In the genomic region with DNA sequence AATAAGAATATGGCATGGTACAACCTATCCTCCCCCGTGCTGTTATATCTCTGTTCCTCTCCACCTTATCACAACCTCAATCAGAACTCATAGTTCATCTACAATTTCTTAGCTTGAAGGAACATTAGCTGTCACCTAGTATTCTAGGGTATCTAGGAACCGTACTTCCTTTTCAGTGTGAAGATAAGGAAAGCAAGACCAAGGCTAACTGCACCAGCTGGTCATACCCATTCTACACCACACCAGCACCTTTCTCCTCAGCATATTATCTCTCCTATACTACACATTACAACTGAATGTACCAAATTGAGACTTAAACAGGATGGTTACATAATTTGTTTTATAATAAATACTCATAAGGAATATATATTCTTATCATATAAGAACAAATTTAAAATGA, we compare ENCODE assay signal across 26 cellular contexts.
"Had no signal": no experiment of that assay in that cellular context is flagged by ENCODE, and none has a peak within 500 bp of the region (broad histone marks: within the 10 kb centered on the region; RNA-seq: fewer than 3 reads in every experiment).

No MANE protein-coding gene starts in this region.

- H3K27ac Mint-ChIP-seq: activated CD4-positive, alpha-beta memory T cell treated with anti-CD3 and anti-CD28 coated beads for 36 hours; activated CD4-positive, alpha-beta T cell treated with anti-CD3 and anti-CD28 coated beads, Interleukin-2, amount 10 ng/mL, durations not matched to agents 24 days and 14 days; activated naive CD4-positive, alpha-beta T cell treated with anti-CD3 and anti-CD28 coated beads for 36 hours; activated naive CD8-positive, alpha-beta T cell treated with anti-CD3 and anti-CD28 coated beads for 36 hours; activated T-helper 1 cell treated with anti-CD3 and anti-CD28 coated beads, Interleukin-12 subunit alpha, Interleukin-12 subunit beta, Interleukin-2, Interleukin-4 antibody, amounts not matched to agents 30 ng/mL and 10 ng/mL and 1 ng/mL, durations not matched to agents 14 hours and 24 hours and 36 hours had no signal

- H3K36me3 Mint-ChIP-seq: activated CD4-positive, alpha-beta memory T cell treated with anti-CD3 and anti-CD28 coated beads for 36 hours had no signal

- H3K9me3 Mint-ChIP-seq: activated CD4-positive, alpha-beta memory T cell treated with anti-CD3 and anti-CD28 coated beads for 36 hours; activated CD4-positive, alpha-beta T cell treated with anti-CD3 and anti-CD28 coated beads, Interleukin-2, amount 10 ng/mL, durations not matched to agents 24 days and 14 days; activated naive CD4-positive, alpha-beta T cell treated with anti-CD3 and anti-CD28 coated beads for 36 hours; activated naive CD8-positive, alpha-beta T cell treated with anti-CD3 and anti-CD28 coated beads for 36 hours; activated T-helper 1 cell treated with anti-CD3 and anti-CD28 coated beads, Interleukin-12 subunit alpha, Interleukin-12 subunit beta, Interleukin-2, Interleukin-4 antibody, amounts not matched to agents 30 ng/mL and 10 ng/mL and 1 ng/mL, durations not matched to agents 14 hours and 24 hours and 36 hours; brain; effector memory CD8-positive, alpha-beta T cell; naive thymus-derived CD8-positive, alpha-beta T cell; neural crest cell had no signal

- H3K4me1 Mint-ChIP-seq: activated CD4-positive, alpha-beta T cell treated with anti-CD3 and anti-CD28 coated beads, Interleukin-2, amount 10 ng/mL, durations not matched to agents 24 days and 14 days had no signal

- ATAC-seq: effector memory CD8-positive, alpha-beta T cell; gastrocnemius medialis; left lung; lower lobe of right lung; naive thymus-derived CD8-positive, alpha-beta T cell; right cardiac atrium had no signal

- H3K4me3 Mint-ChIP-seq: activated CD4-positive, alpha-beta memory T cell treated with anti-CD3 and anti-CD28 coated beads for 36 hours; activated CD4-positive, alpha-beta T cell treated with anti-CD3 and anti-CD28 coated beads, Interleukin-2, amount 10 ng/mL, durations not matched to agents 24 days and 14 days; activated naive CD4-positive, alpha-beta T cell treated with anti-CD3 and anti-CD28 coated beads for 36 hours; activated naive CD8-positive, alpha-beta T cell treated with anti-CD3 and anti-CD28 coated beads for 36 hours; activated T-helper 1 cell treated with anti-CD3 and anti-CD28 coated beads, Interleukin-12 subunit alpha, Interleukin-12 subunit beta, Interleukin-2, Interleukin-4 antibody, amounts not matched to agents 30 ng/mL and 10 ng/mL and 1 ng/mL, durations not matched to agents 14 hours and 24 hours and 36 hours; brain; effector memory CD8-positive, alpha-beta T cell; naive thymus-derived CD8-positive, alpha-beta T cell; neural crest cell had no signal

- DNase-seq: activated CD4-positive, alpha-beta memory T cell treated with anti-CD3 and anti-CD28 coated beads for 36 hours; activated CD4-positive, alpha-beta T cell treated with anti-CD3 and anti-CD28 coated beads, Interleukin-2, amount 10 ng/mL, durations not matched to agents 24 days and 14 days; activated CD4-positive, CD25-positive, alpha-beta regulatory T cell treated with anti-CD3 and anti-CD28 coated beads, Interleukin-2, amount 50 U/mL, for 72 hours; activated CD8-positive, alpha-beta memory T cell treated with anti-CD3 and anti-CD28 coated beads, Interleukin-2, amount 50 U/mL, for 4 hours; activated effector memory CD4-positive, alpha-beta T cell treated with anti-CD3 and anti-CD28 coated beads, Interleukin-2, amount 50 U/mL, for 16 hours; activated naive CD4-positive, alpha-beta T cell treated with anti-CD3 and anti-CD28 coated beads for 36 hours; activated naive CD8-positive, alpha-beta T cell treated with anti-CD3 and anti-CD28 coated beads for 36 hours; activated T-cell treated with anti-CD3 and anti-CD28 coated beads, Interleukin-2, amount 50 U/mL, for 1 hour; adrenal gland; effector memory CD8-positive, alpha-beta T cell; erythroblast; gastrocnemius medialis; glutamatergic neuron; left lung; lower lobe of right lung; mesenchymal stem cell; naive thymus-derived CD8-positive, alpha-beta T cell; nucleus accumbens; right cardiac atrium; spleen; stimulated activated naive CD4-positive, alpha-beta T cell treated with Interleukin-2 at 50 U/mL for 16 hours; testis; trophoblast cell had no signal
